In the genomic region with DNA sequence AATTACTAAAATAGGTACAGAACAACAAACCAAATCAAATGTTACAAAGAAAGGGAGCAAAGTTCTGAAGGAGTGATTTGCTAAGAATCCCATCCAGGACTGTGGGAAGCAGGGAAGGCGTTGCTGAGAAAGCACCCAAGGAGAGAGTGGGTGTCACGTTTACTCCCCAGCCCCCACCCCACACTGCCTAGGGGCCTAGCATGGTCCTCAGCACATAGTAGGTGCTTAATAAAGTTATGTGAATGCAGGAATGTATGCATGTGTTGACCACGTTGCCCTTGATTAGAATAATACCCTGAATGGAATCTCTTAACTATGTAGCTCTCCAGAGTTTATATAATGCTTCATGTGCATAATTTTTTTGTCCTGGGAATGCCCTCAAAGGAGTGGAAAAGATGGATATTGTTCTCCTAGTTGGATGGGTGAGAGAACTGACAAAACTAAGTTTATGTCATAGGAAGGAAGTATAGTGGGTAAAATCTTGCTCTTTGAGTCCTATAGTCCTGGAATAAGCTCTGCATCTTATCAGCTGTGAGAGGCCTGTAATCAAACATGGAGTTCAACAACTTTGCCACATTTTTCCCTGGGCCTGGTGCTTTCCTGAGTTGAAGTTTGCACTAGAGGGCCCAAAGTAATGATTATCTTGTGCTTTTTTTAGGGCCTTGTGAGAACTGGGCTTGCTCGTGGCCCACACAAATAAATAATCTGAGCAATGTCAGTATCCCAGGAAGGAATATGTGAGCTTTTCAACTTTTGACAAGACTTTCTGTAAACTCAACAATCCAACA, we compare ENCODE assay signal across 17 cellular contexts. TPM values are rescaled to one million over a fixed set of nuclear protein-coding genes. Genes with fewer than 3 reads are reported as not detected.
DNase-seq lines count a peak whose midpoint lies in the region; ATAC-seq, FAIRE-seq and TF ChIP-seq lines count a peak whose summit lies in the region.
"Had no signal": no experiment of that assay in that cellular context is flagged by ENCODE, and none has a peak within 500 bp of the region (broad histone marks: within the 10 kb centered on the region; RNA-seq: fewer than 3 reads in every experiment).

No MANE protein-coding gene starts in this region.

- no peak overlapping the region for H3K23ac ChIP-seq in H9 (ENCODE audit: insufficient read length, low read depth, low read length)

- POLR2A ChIA-PET in A549 (lab: Yijun Ruan, JAX): no interaction called here

- TF ChIP-seq POLR2A in A549 (IDR thresholded peaks at IDR 0.05; ENCODE audit: low read length) (no peak), thyroid gland (IDR thresholded peaks at IDR 0.05) (no peak)

- no peak for TF ChIP-seq EP300 in A549 (IDR thresholded peaks at IDR 0.05)

- H3K9me2 ChIP-seq in hepatocyte (replicated peaks; ENCODE audit: insufficient read depth) (no peaks in the 10 kb centered on the region), GM23338 (ENCODE audit: insufficient read depth) (no peaks in the 10 kb centered on the region)

- WGBS in A549 (ENCODE audit: missing lambda C conversion rate): 35% methylated on average over 4 of the region's 4 CpGs
- WGBS in H9 (ENCODE audit: extremely low coverage, insufficient read length, low lambda C conversion rate): no CpG with 5 or more reads among the region's 4 CpGs
- 71% methylated on average over 4 of the region's 4 CpGs for WGBS in hepatocyte (ENCODE audit: low lambda C conversion rate, missing lambda C conversion rate)
- 89 to 90% methylated on average over 4 of the region's 4 CpGs for WGBS in thyroid gland, 2 donors

- no peaks in the 10 kb centered on the region for H3F3A ChIP-seq in GM23338 (replicated peaks; ENCODE audit: low read depth)

- H4K91ac ChIP-seq in H9 (ENCODE audit: insufficient read length, low read depth, low read length): no peak overlapping the region

- H2BK12ac ChIP-seq in H9 (ENCODE audit: insufficient read length, low read depth, low read length): no peak overlapping the region

- H3K9me3 ChIP-seq in A549: no peaks in the 10 kb centered on the region
- no peaks in the 10 kb centered on the region for H3K9me3 ChIP-seq in H9 (ENCODE audit: control insufficient read depth, low read depth, low read length)
- no peaks in the 10 kb centered on the region for H3K9me3 ChIP-seq in hepatocyte (ENCODE audit: low read depth)
- H3K9me3 ChIP-seq in thyroid gland: no peaks in the 10 kb centered on the region
- H3K9me3 ChIP-seq: BE2C, Caco-2 had no signal

- DNase-seq in A549 (ENCODE audit: low read depth in 1 of 2, low spot score in 1 of 2) (no peak), H9 (no peak), hepatocyte (ENCODE audit: low spot score) (no peak), type B pancreatic cell (ENCODE audit: extremely low spot score, unreplicated experiment) (no peak), GM23338 (ENCODE audit: low spot score) (no peak), thyroid gland (no peak)
- DNase-seq: ACHN; BE2C; C1 segment of cervical spinal cord; Caco-2; CD4-positive, CD25-positive, alpha-beta regulatory T cell; HCEC 1CT had no signal

- H3K4me1 ChIP-seq in A549 (no peaks in the 10 kb centered on the region), H9 (ENCODE audit: insufficient read depth, low read length) (no peaks in the 10 kb centered on the region), hepatocyte (ENCODE audit: insufficient read depth) (no peaks in the 10 kb centered on the region), GM23338 (ENCODE audit: insufficient read depth) (no peaks in the 10 kb centered on the region), thyroid gland (peaks cover 0 to 23% of the 10 kb centered on the region in 2 donors)
- H3K4me1 ChIP-seq: BE2C, Caco-2 had no signal

- no peak overlapping the region for H2BK120ac ChIP-seq in H9 (ENCODE audit: low read depth, low read length, poor library complexity, severe bottlenecking)

- no peak overlapping the region for H3K4ac ChIP-seq in H9 (ENCODE audit: low read depth, low read length)

- TF ChIP-seq CTCF in A549 (IDR thresholded peaks at IDR 0.05) (no peak), H9 (conservative IDR thresholded peaks at IDR 0.05) (no peak), hepatocyte (IDR thresholded peaks at IDR 0.05; ENCODE audit: poor library complexity) (no peak), type B pancreatic cell (conservative IDR thresholded peaks at IDR 0.05) (no peak), GM23338 (conservative IDR thresholded peaks at IDR 0.05; ENCODE audit: low read depth in 2 of 2) (no peak), thyroid gland (IDR thresholded peaks at IDR 0.05) (no peak)

- no peak overlapping the region for H3T11ph ChIP-seq in H9 (ENCODE audit: low read length)

- H3K56ac ChIP-seq in H9 (ENCODE audit: insufficient read length, low read depth, low read length): no peak overlapping the region

- H4K20me1 ChIP-seq in H9 (ENCODE audit: control insufficient read depth, insufficient read depth, insufficient read length) (no peaks in the 10 kb centered on the region), hepatocyte (ENCODE audit: insufficient read depth, poor library complexity, severe bottlenecking) (no peaks in the 10 kb centered on the region), GM23338 (replicated peaks; ENCODE audit: insufficient read depth) (no peaks in the 10 kb centered on the region)

- H3K36me3 ChIP-seq in hepatocyte (replicated peaks; ENCODE audit: insufficient read depth, low read depth) (no peaks in the 10 kb centered on the region), GM23338 (ENCODE audit: insufficient read depth) (no peaks in the 10 kb centered on the region), thyroid gland (no peaks in the 10 kb centered on the region)
- H3K36me3 ChIP-seq: BE2C had no signal

- no peak overlapping the region for H3K18ac ChIP-seq in H9 (ENCODE audit: insufficient read length, low read depth, low read length)

- peak overlapping the region; percentile 6 for H3K9ac ChIP-seq in H9 (ENCODE audit: extremely low read depth, insufficient read length, low read length)

- H2BK15ac ChIP-seq in H9 (ENCODE audit: low read depth, low read length): no peak overlapping the region

- no peaks in the 10 kb centered on the region for H3K79me1 ChIP-seq in H9 (ENCODE audit: insufficient read depth, low read depth, low read length, poor library complexity, severe bottlenecking)

- no peak overlapping the region for H4K8ac ChIP-seq in H9 (replicated peaks; ENCODE audit: insufficient read length, low read depth, low read length)

- H3K4me3 ChIP-seq in A549 (no peak overlapping the region), hepatocyte (no peak overlapping the region), GM23338 (no peak overlapping the region), thyroid gland (replicated peaks in 1 of 3) (no peak overlapping the region)

- H3K4me3 Mint-ChIP-seq in H9 (no peak overlapping the region), type B pancreatic cell (no peak overlapping the region), GM23338 (no peak overlapping the region)
- H3K4me3 Mint-ChIP-seq: CD4-positive, CD25-positive, alpha-beta regulatory T cell; IgD-negative memory B cell had no signal

- H3K27me3 Mint-ChIP-seq in H9 (ENCODE audit: low read depth) (no peaks in the 10 kb centered on the region), type B pancreatic cell (no peaks in the 10 kb centered on the region), GM23338 (ENCODE audit: insufficient read depth, low read depth, poor library complexity) (peaks cover 4% of the 10 kb centered on the region)
- H3K27me3 Mint-ChIP-seq: IgD-negative memory B cell had no signal

- H3K27ac Mint-ChIP-seq in H9 (no peak overlapping the region), type B pancreatic cell (peak overlapping the region; percentile 7), GM23338 (no peak overlapping the region)
- H3K27ac Mint-ChIP-seq: CD4-positive, CD25-positive, alpha-beta regulatory T cell; IgD-negative memory B cell had no signal

- no peak for FAIRE-seq in A549 (lab: Jason Lieb, UNC)
- FAIRE-seq: G401.6, GM12891, GM19239, HTR-8/SVneo had no signal

- H3K27ac ChIP-seq in A549 (no peak overlapping the region), H9 (ENCODE audit: insufficient read length, low read depth, low read length) (no peak overlapping the region), hepatocyte (peak overlapping the region; percentile 26), GM23338 (ENCODE audit: low read depth) (no peak overlapping the region), thyroid gland (no peak overlapping the region)

- H3K23me2 ChIP-seq in H9 (ENCODE audit: insufficient read length, low read depth, low read length, poor library complexity, severe bottlenecking): no peaks in the 10 kb centered on the region

- H3K4me2 ChIP-seq in A549 (no peak overlapping the region), H9 (ENCODE audit: insufficient read depth, insufficient read length, low read length) (no peak overlapping the region), hepatocyte (no peak overlapping the region), GM23338 (no peak overlapping the region)

- H2AK5ac ChIP-seq in H9 (ENCODE audit: insufficient read length, low read length): no peak overlapping the region

- H2BK20ac ChIP-seq in H9 (ENCODE audit: low read depth, low read length, poor library complexity, severe bottlenecking): no peak overlapping the region

- H4K5ac ChIP-seq in H9 (ENCODE audit: insufficient read length, low read depth, low read length): no peak overlapping the region

- H2BK5ac ChIP-seq in H9 (ENCODE audit: insufficient read length, low read length): no peak overlapping the region

- intact Hi-C loops in thyroid gland (cut with DNase I): no loop called here

- no peak overlapping the region for H3K14ac ChIP-seq in H9 (ENCODE audit: insufficient read depth, low read length)

- no peaks in the 10 kb centered on the region for H3K9me3 Mint-ChIP-seq in H9
- H3K9me3 Mint-ChIP-seq in type B pancreatic cell: no peaks in the 10 kb centered on the region
- H3K9me3 Mint-ChIP-seq in GM23338: no peaks in the 10 kb centered on the region
- H3K9me3 Mint-ChIP-seq: CD4-positive, CD25-positive, alpha-beta regulatory T cell had no signal

- CTCF ChIA-PET in A549 (lab: Yijun Ruan, JAX): interaction anchor here (0.7 to 1.8 kb wide), 5 partner anchors 8 to 51 kb away, joined by 3 to 7 read pairs (median 3); no protein-coding TSS in a partner anchor

- no peak for TF ChIP-seq RAD21 in A549 (conservative IDR thresholded peaks at IDR 0.05 in 1 of 2, IDR thresholded peaks at IDR 0.05 in 1 of 2)

- no peaks in the 10 kb centered on the region for H3K36me3 Mint-ChIP-seq in H9 (ENCODE audit: insufficient read depth in 1 of 3, low read depth in 3 of 3)
- no peaks in the 10 kb centered on the region for H3K36me3 Mint-ChIP-seq in type B pancreatic cell
- no peaks in the 10 kb centered on the region for H3K36me3 Mint-ChIP-seq in GM23338 (ENCODE audit: low read depth)
- H3K36me3 Mint-ChIP-seq: CD4-positive, CD25-positive, alpha-beta regulatory T cell had no signal

- H3K4me1 Mint-ChIP-seq in H9 (peaks cover 8 to 13% of the 10 kb centered on the region in 2 experiments), type B pancreatic cell (ENCODE audit: unreplicated experiment) (peaks cover 21% of the 10 kb centered on the region), GM23338 (peaks cover 11% of the 10 kb centered on the region)
- H3K4me1 Mint-ChIP-seq: CD4-positive, CD25-positive, alpha-beta regulatory T cell had no signal

- H3K27me3 ChIP-seq in H9 (ENCODE audit: insufficient read depth, low read length) (no peaks in the 10 kb centered on the region), hepatocyte (no peaks in the 10 kb centered on the region), GM23338 (ENCODE audit: insufficient read depth) (no peaks in the 10 kb centered on the region), thyroid gland (no peaks in the 10 kb centered on the region)
- H3K27me3 ChIP-seq: BE2C had no signal

- H2AFZ ChIP-seq in H9 (ENCODE audit: low read length): no peak overlapping the region
- H2AFZ ChIP-seq in hepatocyte: no peak overlapping the region
- H2AFZ ChIP-seq in GM23338: no peak overlapping the region

- H3K79me2 ChIP-seq in H9 (ENCODE audit: insufficient read depth, low read length): no peaks in the 10 kb centered on the region
- no peaks in the 10 kb centered on the region for H3K79me2 ChIP-seq in hepatocyte
- no peaks in the 10 kb centered on the region for H3K79me2 ChIP-seq in GM23338 (replicated peaks; ENCODE audit: insufficient read depth)

- ATAC-seq in A549 (no peak), GM23338 (no peak)

RNA-seq across cellular contexts. Expression of a gene that starts 53.8 kb away (rescaled TPM):
- polyA plus RNA-seq in A549 (2011; rRNA removed) (0.12 TPM in 2 replicates), A549 (2017; fragmentation: RNase III; extraction: RNeasy Plus Mini Kit Qiagen cat#74134 plus additional on column Dnase treatment) (0.15 to 0.21 TPM (median 0.16 TPM) in 3 replicates), hepatocyte (4.9 and 5.5 TPM in 2 replicates), GM23338 (2016; fragmentation: Nextera tagmentation; extraction: Ambion mirVana) (1.4 and 2.7 TPM in 2 replicates)
- 0.07 and 0.09 TPM in 2 replicates for polyA plus RNA-seq in A549 (2012; cell fraction: cytosol; rRNA removed)
- 0.05 TPM in 1 of 2 replicates, not detected in the other for polyA plus RNA-seq in A549 (2012; cell fraction: nucleus; rRNA removed)
- 0.17 TPM in 1 of 2 replicates, not detected in the other for polyA minus RNA-seq in A549 (2011; rRNA and poly(A)+ RNA removed)
- total RNA-seq in H9 (2021) (0.33 and 0.48 TPM in 2 replicates), hepatocyte (2.5 and 4.9 TPM in 2 replicates), type B pancreatic cell (ENCODE audit: low replicate concordance) (12.7 and 13.0 TPM in 2 replicates), thyroid gland (10 to 100 TPM; 20.7 to 51.5 (median 40.3) TPM)
- total RNA-seq in GM23338 (2014; rRNA removed; shearing (Covaris generic)): 3.1 and 3.9 TPM in 2 replicates
